ENCODE assay signal across 1 cellular context in genomic region chr15:90201150-90201943, GRCh38.
TF ChIP-seq lines count a peak whose summit lies in the region.

Gene SEMA4B (plus strand): TSS chr15:90201330. CDS start chr15:90201579, 249 bp downstream.

TF ChIP-seq in HepG2, 621 proteins besides CTCF, POLR2A, EP300 and RAD21 (continued from another document and continues in another):
- TF ChIP-seq HMGXB4 (CRISPR knock-in tag; IDR thresholded peaks at IDR 0.05; ENCODE audit: borderline replicate concordance in 1 of 2, low read depth in 1 of 2) (peak in 1 of 2 experiments; percentile 57; a peak in 2 of 4 replicates), KLF6 (CRISPR knock-in tag; IDR thresholded peaks at IDR 0.05) (0 out of 2 replicates have a peak, but pooled peaks have one; percentile 72), ERF (CRISPR knock-in tag; IDR thresholded peaks at IDR 0.05) (peak; percentile 27; the same call in 1 of the 2 replicates), ZNF446 (CRISPR knock-in tag; IDR thresholded peaks at IDR 0.05) (0 out of 2 replicates have a peak, but pooled peaks have one; percentile 39), SIX4 (CRISPR knock-in tag; IDR thresholded peaks at IDR 0.05) (no peak), FOXM1 (CRISPR knock-in tag; IDR thresholded peaks at IDR 0.05) (no peak), HBP1 (CRISPR knock-in tag; IDR thresholded peaks at IDR 0.05; ENCODE audit: low read depth) (peak; percentile 66; the same call in 1 of the 2 replicates), ZNF572 (CRISPR knock-in tag; IDR thresholded peaks at IDR 0.05) (no peak), ZNF30 (CRISPR knock-in tag; IDR thresholded peaks at IDR 0.05) (no peak), PHF8 (CRISPR knock-in tag; IDR thresholded peaks at IDR 0.05) (peak; percentile 56), E2F5 (CRISPR knock-in tag; conservative IDR thresholded peaks at IDR 0.05) (no peak), PAF1 (CRISPR knock-in tag; IDR thresholded peaks at IDR 0.05) (no peak), ZNF574 (CRISPR knock-in tag; IDR thresholded peaks at IDR 0.05) (no peak; the same call in 1 of the 2 replicates), ZBTB7B (CRISPR knock-in tag; IDR thresholded peaks at IDR 0.05) (no peak), CEBPG (CRISPR knock-in tag; IDR thresholded peaks at IDR 0.05) (no peak), ZMYM4 (CRISPR knock-in tag; IDR thresholded peaks at IDR 0.05) (no peak), HNRNPLL (IDR thresholded peaks at IDR 0.05; ENCODE audit: low read depth, low read length, poor library complexity, severe bottlenecking) (peak; percentile 90), TBX2 (CRISPR knock-in tag; IDR thresholded peaks at IDR 0.05; ENCODE audit: borderline replicate concordance) (peak; percentile 8; the same call in 1 of the 2 replicates), U2AF1 (optimal IDR thresholded peaks at IDR 0.05; ENCODE audit: low read depth, low read length) (no peak), SMAD1 (CRISPR knock-in tag; IDR thresholded peaks at IDR 0.05; ENCODE audit: borderline replicate concordance, low read depth) (no peak), NFE2L1 (CRISPR knock-in tag; IDR thresholded peaks at IDR 0.05; ENCODE audit: borderline replicate concordance) (no peak), SP1 (IDR thresholded peaks at IDR 0.05) (no peak), SP1 (CRISPR knock-in tag; IDR thresholded peaks at IDR 0.05) (peak; percentile 47; the same call in 1 of the 2 replicates), MAX (IDR thresholded peaks at IDR 0.05) (no peak), KIAA2018 (CRISPR knock-in tag; IDR thresholded peaks at IDR 0.05; ENCODE audit: borderline replicate concordance) (no peak), RAD51 (IDR thresholded peaks at IDR 0.05; ENCODE audit: borderline replicate concordance) (no peak), ZNF558 (CRISPR knock-in tag; IDR thresholded peaks at IDR 0.05; ENCODE audit: borderline replicate concordance) (peak; percentile 70; the same call in 1 of the 2 replicates), KDM2A (CRISPR knock-in tag; IDR thresholded peaks at IDR 0.05; ENCODE audit: borderline replicate concordance, low read depth) (peak; percentile 59), PTBP1 (IDR thresholded peaks at IDR 0.05; ENCODE audit: low read depth, low read length, poor library complexity, severe bottlenecking) (no peak), TARDBP (CRISPR knock-in tag; IDR thresholded peaks at IDR 0.05) (no peak), TSC22D2 (CRISPR knock-in tag; IDR thresholded peaks at IDR 0.05; ENCODE audit: borderline replicate concordance) (no peak), ZNF724P (CRISPR knock-in tag; IDR thresholded peaks at IDR 0.05; ENCODE audit: borderline replicate concordance) (peak; percentile 68; the same call in 1 of the 2 replicates), ATF5 (CRISPR knock-in tag; IDR thresholded peaks at IDR 0.05; ENCODE audit: low read depth) (0 out of 2 replicates have a peak, but pooled peaks have one; percentile 15), ONECUT2 (CRISPR knock-in tag; IDR thresholded peaks at IDR 0.05) (no peak), PRDM15 (CRISPR knock-in tag; IDR thresholded peaks at IDR 0.05) (no peak), RFXANK (CRISPR knock-in tag; IDR thresholded peaks at IDR 0.05) (no peak), ZNF333 (CRISPR knock-in tag; IDR thresholded peaks at IDR 0.05; ENCODE audit: borderline replicate concordance) (no peak), ZBTB3 (CRISPR knock-in tag; IDR thresholded peaks at IDR 0.05; ENCODE audit: borderline replicate concordance, low read depth) (0 out of 2 replicates have a peak, but pooled peaks have one; percentile 37), HDAC1 (CRISPR knock-in tag; IDR thresholded peaks at IDR 0.05) (peak; percentile 45), ETV5 (CRISPR knock-in tag; IDR thresholded peaks at IDR 0.05; ENCODE audit: borderline replicate concordance) (no peak), GPBP1L1 (CRISPR knock-in tag; IDR thresholded peaks at IDR 0.05) (no peak)
